In genomic region chr14:67240978-67241415, GRCh38 we compare ENCODE assay signal across 8 cellular contexts. TPM values are rescaled to one million over a fixed set of nuclear protein-coding genes. Genes with fewer than 3 reads are reported as not detected.
DNase-seq lines count a peak whose midpoint lies in the region; ATAC-seq and TF ChIP-seq lines count a peak whose summit lies in the region.

No MANE protein-coding gene starts in this region.

- TF ChIP-seq CTCF in MM.1S (IDR thresholded peaks at IDR 0.05; ENCODE audit: low read length) (no peak), gastroesophageal sphincter (IDR thresholded peaks at IDR 0.05) (no peak), neutrophil (IDR thresholded peaks at IDR 0.05) (no peak)

- peak overlapping the region; percentile 66; the same call in 1 of the 2 replicates for H3K27ac ChIP-seq in MM.1S (ENCODE audit: low read length)
- peak overlapping the region; percentile 76 to 100 (median 98) for H3K27ac ChIP-seq in gastroesophageal sphincter
- H3K27ac ChIP-seq in neutrophil: peak overlapping the region; percentile 69
- H3K27ac ChIP-seq in substantia nigra (ENCODE audit: low read depth, low read length, poor library complexity, severe bottlenecking): peak overlapping the region; percentile 95

- H3K9me2 ChIP-seq in MM.1S (replicated peaks; ENCODE audit: insufficient read depth, low read length): no peaks in the 10 kb centered on the region

- no peaks in the 10 kb centered on the region for H3K36me3 ChIP-seq in MM.1S (replicated peaks; ENCODE audit: insufficient read depth, low read length)
- H3K36me3 ChIP-seq in gastroesophageal sphincter: no peaks in the 10 kb centered on the region
- no peaks in the 10 kb centered on the region for H3K36me3 ChIP-seq in neutrophil

- peak; percentile 53 to 75 for TF ChIP-seq POLR2A in gastroesophageal sphincter (IDR thresholded peaks at IDR 0.05)

- no peaks in the 10 kb centered on the region for H3F3A ChIP-seq in MM.1S (ENCODE audit: insufficient read depth, low read length)

- DNase-seq in GDM1 (lab: John Stamatoyannopoulos, UW): peak; percentile 95
- DNase-seq in HCEC 1CT: peak; percentile 97
- peak; percentile 91 for DNase-seq in MM.1S
- peak; percentile 91 for DNase-seq in SIG-M5 treated with dmso at 0.1 percent for 504 hours (lab: John Stamatoyannopoulos, UW; ENCODE audit: unreplicated experiment)
- peak; percentile 93 for DNase-seq in activated naive CD4-positive, alpha-beta T cell treated with Interleukin-2 at 50 U/mL for 16 hours
- peak in 48 of 49 donors; percentile 72 to 99 (median 95) for DNase-seq in substantia nigra (lab: John Stamatoyannopoulos, UW)

- peak overlapping the region; percentile 87 for H2AFZ ChIP-seq in MM.1S (ENCODE audit: low read length)

- H3K79me2 ChIP-seq in MM.1S (ENCODE audit: low read length): peaks cover 38% of the 10 kb centered on the region

- no peaks in the 10 kb centered on the region for H4K20me1 ChIP-seq in MM.1S (ENCODE audit: insufficient read depth, low read length)

- TF ChIP-seq EP300 in gastroesophageal sphincter (IDR thresholded peaks at IDR 0.05): no peak

- H3K27me3 ChIP-seq in MM.1S (replicated peaks; ENCODE audit: insufficient read depth, low read length) (no peaks in the 10 kb centered on the region), gastroesophageal sphincter (no peaks in the 10 kb centered on the region), neutrophil (peaks cover 46% of the 10 kb centered on the region)

- peak overlapping the region; percentile 86 for H3K4me2 ChIP-seq in MM.1S (ENCODE audit: low read depth, low read length)

- H3K4me1 ChIP-seq in MM.1S (ENCODE audit: low read length): no peaks in the 10 kb centered on the region
- H3K4me1 ChIP-seq in gastroesophageal sphincter: peaks cover 0 to 47% (median 3%) of the 10 kb centered on the region in 3 donors
- peaks cover 18 to 24% of the 10 kb centered on the region in 2 experiments for H3K4me1 ChIP-seq in neutrophil (ENCODE audit: control insufficient read depth in 1 of 2, insufficient read depth in 1 of 2, low read depth in 1 of 2, low read length in 1 of 2)

- H3K9me3 ChIP-seq in MM.1S (replicated peaks; ENCODE audit: insufficient read depth, low read length) (no peaks in the 10 kb centered on the region), gastroesophageal sphincter (no peaks in the 10 kb centered on the region), neutrophil (no peaks in the 10 kb centered on the region)

- 0% methylated on average over 2 to 7 of the region's 54 CpGs for WGBS in gastroesophageal sphincter (ENCODE audit: low coverage in 1 of 2), 2 donors

- H3K9ac ChIP-seq in MM.1S (ENCODE audit: low read length): peak overlapping the region; percentile 69

- ATAC-seq in gastroesophageal sphincter: peak; percentile 97

- H3K4me3 ChIP-seq in MM.1S (ENCODE audit: low read length): peak overlapping the region; percentile 82
- H3K4me3 ChIP-seq in gastroesophageal sphincter: peak overlapping the region; percentile 38 to 89
- H3K4me3 ChIP-seq in neutrophil (ENCODE audit: low read depth in 1 of 2, low read length in 1 of 2): peak overlapping the region; percentile 74 to 76

RNA-seq across cellular contexts. Expression of gene PALS1, which starts 0.2 kb away (rescaled TPM):
- 10 to 100 TPM; 18.5 to 52.9 (median 36.8) TPM for total RNA-seq in gastroesophageal sphincter

RNA-seq across cellular contexts. Expression of gene GARIN2, which starts 51.8 kb away (rescaled TPM):
- total RNA-seq in gastroesophageal sphincter: 1 to 10 TPM in 1 of 4 donors, not detected in 3; 1.8 TPM

Comparison
In these comparisons a context has a peak if more than half of its experiments do, and no peak if none do; other contexts are left out.
1. Peak in every context shown above with its lines: DNase-seq, ATAC-seq, H3K4me3 ChIP-seq and H3K27ac ChIP-seq.